23 cellular contexts compared by ENCODE assay signal in the genomic region with DNA sequence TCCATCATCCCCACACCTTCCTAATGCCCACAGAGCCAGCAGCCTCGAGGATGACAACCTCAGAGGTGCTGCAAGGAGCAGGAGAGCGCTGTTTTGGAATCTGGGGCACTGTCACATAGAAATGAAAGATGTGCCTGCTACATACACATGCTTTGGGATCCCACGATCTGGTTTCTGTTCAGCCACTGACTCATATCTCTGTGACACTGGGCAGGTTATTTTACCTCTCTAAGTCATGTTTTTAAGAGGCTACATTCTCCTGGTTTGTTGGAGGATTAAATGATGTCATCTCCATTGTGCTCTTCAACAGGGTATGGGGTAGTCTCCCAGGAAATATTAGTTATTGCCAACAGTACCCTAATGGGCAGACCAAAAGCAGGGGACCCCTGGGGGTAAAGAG. TPM values are rescaled to one million over a fixed set of nuclear protein-coding genes. Genes with fewer than 3 reads are reported as not detected.
DNase-seq lines count a peak whose midpoint lies in the region; ATAC-seq and TF ChIP-seq lines count a peak whose summit lies in the region.
"Had no signal": no experiment of that assay in that cellular context is flagged by ENCODE, and none has a peak within 500 bp of the region (broad histone marks: within the 10 kb centered on the region; RNA-seq: fewer than 3 reads in every experiment).

No MANE protein-coding gene starts in this region.

- H3K9me3 ChIP-seq in smooth muscle cell (replicated peaks; ENCODE audit: low read depth): no peaks in the 10 kb centered on the region
- no peaks in the 10 kb centered on the region for H3K9me3 ChIP-seq in vagina
- H3K9me3 ChIP-seq: esophagus muscularis mucosa, suprapubic skin, uterus had no signal

- ATAC-seq in HG03378 (IDR thresholded peaks at IDR 0.05; ENCODE audit: unreplicated experiment): peak; percentile 56
- ATAC-seq: left lobe of liver had no signal

- no peaks in the 10 kb centered on the region for H3F3A ChIP-seq in smooth muscle cell (ENCODE audit: low read depth)

- H3K27ac Mint-ChIP-seq in activated naive CD4-positive, alpha-beta T cell treated with anti-CD3 and anti-CD28 coated beads for 36 hours: no peak overlapping the region
- peak overlapping the region; percentile 75 for H3K27ac Mint-ChIP-seq in activated T-helper 1 cell treated with anti-CD3 and anti-CD28 coated beads, Interleukin-12 subunit alpha, Interleukin-12 subunit beta, Interleukin-2, Interleukin-4 antibody, amounts not matched to agents 30 ng/mL and 10 ng/mL and 1 ng/mL, durations not matched to agents 14 hours and 24 hours and 36 hours
- H3K27ac Mint-ChIP-seq: mesothelial cell of epicardium had no signal

- no peak for TF ChIP-seq POLR2A in vagina (IDR thresholded peaks at IDR 0.05)

- no peak overlapping the region for H3K4me3 ChIP-seq in smooth muscle cell
- no peak overlapping the region for H3K4me3 ChIP-seq in vagina
- H3K4me3 ChIP-seq: dorsolateral prefrontal cortex, esophagus muscularis mucosa, SK-N-MC, suprapubic skin, uterus had no signal

- H3K4me1 Mint-ChIP-seq in activated naive CD4-positive, alpha-beta T cell treated with anti-CD3 and anti-CD28 coated beads for 36 hours (ENCODE audit: low read depth): peaks cover 10% of the 10 kb centered on the region
- peaks cover 47% of the 10 kb centered on the region for H3K4me1 Mint-ChIP-seq in activated T-helper 1 cell treated with anti-CD3 and anti-CD28 coated beads, Interleukin-12 subunit alpha, Interleukin-12 subunit beta, Interleukin-2, Interleukin-4 antibody, amounts not matched to agents 30 ng/mL and 10 ng/mL and 1 ng/mL, durations not matched to agents 14 hours and 24 hours and 36 hours (ENCODE audit: low read depth)
- H3K4me1 Mint-ChIP-seq: mesothelial cell of epicardium had no signal

- H3K36me3 Mint-ChIP-seq in activated naive CD4-positive, alpha-beta T cell treated with anti-CD3 and anti-CD28 coated beads for 36 hours (ENCODE audit: low read depth): no peaks in the 10 kb centered on the region
- no peaks in the 10 kb centered on the region for H3K36me3 Mint-ChIP-seq in activated T-helper 1 cell treated with anti-CD3 and anti-CD28 coated beads, Interleukin-12 subunit alpha, Interleukin-12 subunit beta, Interleukin-2, Interleukin-4 antibody, amounts not matched to agents 30 ng/mL and 10 ng/mL and 1 ng/mL, durations not matched to agents 14 hours and 24 hours and 36 hours (ENCODE audit: low read depth)
- H3K36me3 Mint-ChIP-seq: mesothelial cell of epicardium had no signal

- H3K4me2 ChIP-seq in smooth muscle cell: no peak overlapping the region

- no peak overlapping the region for H3K4me3 Mint-ChIP-seq in activated naive CD4-positive, alpha-beta T cell treated with anti-CD3 and anti-CD28 coated beads for 36 hours
- peak overlapping the region; percentile 20 for H3K4me3 Mint-ChIP-seq in activated T-helper 1 cell treated with anti-CD3 and anti-CD28 coated beads, Interleukin-12 subunit alpha, Interleukin-12 subunit beta, Interleukin-2, Interleukin-4 antibody, amounts not matched to agents 30 ng/mL and 10 ng/mL and 1 ng/mL, durations not matched to agents 14 hours and 24 hours and 36 hours
- H3K4me3 Mint-ChIP-seq: mesothelial cell of epicardium had no signal

- WGBS in smooth muscle cell (ENCODE audit: low lambda C conversion rate): 74% methylated on average over 3 of the region's 3 CpGs

- no peaks in the 10 kb centered on the region for H3K27me3 Mint-ChIP-seq in activated naive CD4-positive, alpha-beta T cell treated with anti-CD3 and anti-CD28 coated beads for 36 hours (ENCODE audit: low read depth)
- no peaks in the 10 kb centered on the region for H3K27me3 Mint-ChIP-seq in activated T-helper 1 cell treated with anti-CD3 and anti-CD28 coated beads, Interleukin-12 subunit alpha, Interleukin-12 subunit beta, Interleukin-2, Interleukin-4 antibody, amounts not matched to agents 30 ng/mL and 10 ng/mL and 1 ng/mL, durations not matched to agents 14 hours and 24 hours and 36 hours (ENCODE audit: insufficient read depth)

- TF ChIP-seq CTCF in smooth muscle cell (IDR thresholded peaks at IDR 0.05; ENCODE audit: borderline replicate concordance, insufficient read depth, poor library complexity, severe bottlenecking): no peak
- TF ChIP-seq CTCF in vagina (IDR thresholded peaks at IDR 0.05): no peak

- no peaks in the 10 kb centered on the region for H4K20me1 ChIP-seq in smooth muscle cell (ENCODE audit: low read depth)

- CTCF ChIA-PET in activated naive CD4-positive, alpha-beta T cell treated with anti-CD3 and anti-CD28 coated beads for 36 hours (lab: Charles Lee): no interaction called here

- H3K9me3 Mint-ChIP-seq in activated naive CD4-positive, alpha-beta T cell treated with anti-CD3 and anti-CD28 coated beads for 36 hours: no peaks in the 10 kb centered on the region
- no peaks in the 10 kb centered on the region for H3K9me3 Mint-ChIP-seq in activated T-helper 1 cell treated with anti-CD3 and anti-CD28 coated beads, Interleukin-12 subunit alpha, Interleukin-12 subunit beta, Interleukin-2, Interleukin-4 antibody, amounts not matched to agents 30 ng/mL and 10 ng/mL and 1 ng/mL, durations not matched to agents 14 hours and 24 hours and 36 hours
- H3K9me3 Mint-ChIP-seq: mesothelial cell of epicardium had no signal

- H3K79me2 ChIP-seq in smooth muscle cell (ENCODE audit: low read depth): no peaks in the 10 kb centered on the region

- DNase-seq in activated naive CD4-positive, alpha-beta T cell treated with anti-CD3 and anti-CD28 coated beads for 36 hours: peak; percentile 33
- no peak for DNase-seq in activated naive CD4-positive, alpha-beta T cell (lab: John Stamatoyannopoulos, UW)
- no peak for DNase-seq in activated T-helper 1 cell treated with anti-CD3 and anti-CD28 coated beads, Interleukin-12 subunit alpha, Interleukin-12 subunit beta, Interleukin-2, Interleukin-4 antibody, amounts not matched to agents 30 ng/mL and 10 ng/mL and 1 ng/mL, durations not matched to agents 14 hours and 24 hours and 36 hours (ENCODE audit: low spot score)
- DNase-seq in smooth muscle cell (lab: John Stamatoyannopoulos, UW; ENCODE audit: unreplicated experiment) (no peak), vagina (ENCODE audit: extremely low spot score in 2 of 2) (no peak), NCI-H774 (lab: John Stamatoyannopoulos, UW) (no peak), DMS153 treated with DMSO at 0.1 percent for 48 hours (lab: John Stamatoyannopoulos, UW; ENCODE audit: unreplicated experiment) (no peak)
- DNase-seq: activated CD4-positive, CD25-positive, alpha-beta regulatory T cell; anterior cingulate cortex; central memory CD4-positive, alpha-beta T cell; DMS 273 treated with DMSO at 0.1 percent for 48 hours; dorsolateral prefrontal cortex; NCI-H1048; NCI-H2081; NCI-H446; uterus had no signal

- no peak overlapping the region for H2AFZ ChIP-seq in smooth muscle cell (ENCODE audit: low read depth)

- intact Hi-C loops in activated naive CD4-positive, alpha-beta T cell treated with anti-CD3 and anti-CD28 coated beads for 36 hours (cut with micrococcal nuclease): no loop called here
- intact Hi-C loops in activated T-helper 1 cell treated with anti-CD3 and anti-CD28 coated beads, Interleukin-12 subunit alpha, Interleukin-12 subunit beta, Interleukin-2, Interleukin-4 antibody, amounts not matched to agents 30 ng/mL and 10 ng/mL and 1 ng/mL, durations not matched to agents 14 hours and 24 hours and 36 hours (cut with micrococcal nuclease): loop anchor here (2.0 kb wide), 1 partner anchor 32 kb away; a partner anchor contains a TSS
- intact Hi-C loops in vagina (cut with DNase I): no loop called here

- H3K36me3 ChIP-seq in smooth muscle cell (ENCODE audit: low read depth) (no peaks in the 10 kb centered on the region), vagina (no peaks in the 10 kb centered on the region)
- H3K36me3 ChIP-seq: esophagus muscularis mucosa, suprapubic skin, uterus had no signal

- H3K27ac ChIP-seq in smooth muscle cell (ENCODE audit: low read depth) (peak overlapping the region; percentile 79), vagina (no peak overlapping the region)
- H3K27ac ChIP-seq: C4-2B, dorsolateral prefrontal cortex, esophagus muscularis mucosa, SK-N-MC, suprapubic skin, uterus had no signal

- peaks cover 4% of the 10 kb centered on the region for H3K27me3 ChIP-seq in smooth muscle cell (ENCODE audit: low read depth)
- no peaks in the 10 kb centered on the region for H3K27me3 ChIP-seq in vagina
- H3K27me3 ChIP-seq: esophagus muscularis mucosa, suprapubic skin, uterus had no signal

- peak overlapping the region; percentile 63 for H3K9ac ChIP-seq in smooth muscle cell (ENCODE audit: low read depth)

- H3K4me1 ChIP-seq in smooth muscle cell (ENCODE audit: low read depth) (no peaks in the 10 kb centered on the region), vagina (no peaks in the 10 kb centered on the region)
- H3K4me1 ChIP-seq: esophagus muscularis mucosa, suprapubic skin, uterus had no signal

RNA-seq across cellular contexts. Expression of a gene that starts 32.6 kb away (rescaled TPM):
- total RNA-seq in activated naive CD4-positive, alpha-beta T cell treated with anti-CD3 and anti-CD28 coated beads for 36 hours: 10 to 100 TPM; 62.1 to 66.7 TPM
- total RNA-seq in activated T-helper 1 cell treated with anti-CD3 and anti-CD28 coated beads, Interleukin-12 subunit alpha, Interleukin-12 subunit beta, Interleukin-2, Interleukin-4 antibody, amounts not matched to agents 30 ng/mL and 10 ng/mL and 1 ng/mL, durations not matched to agents 14 hours and 24 hours and 36 hours: 154 and 157 TPM in 2 replicates
- 68.7 and 78.5 TPM in 2 replicates for total RNA-seq in smooth muscle cell
- 12.6 and 14.3 TPM in 2 replicates for polyA plus RNA-seq in smooth muscle cell
- 80.5 TPM for total RNA-seq in vagina
